ENCODE assay signal across 1 cellular context in genomic region chr14:99628832-99629618, GRCh38.
TF ChIP-seq lines count a peak whose summit lies in the region.

No MANE protein-coding gene starts in this region.

TF ChIP-seq in A549, 52 proteins besides CTCF, POLR2A, EP300 and RAD21 (continued from another document):
- no peak for TF ChIP-seq REST (IDR thresholded peaks at IDR 0.05)
- no peak for TF ChIP-seq ZSCAN20 (CRISPR knock-in tag; IDR thresholded peaks at IDR 0.05)
- TF ChIP-seq ZC3H11A (IDR thresholded peaks at IDR 0.05) = no peak
- TF ChIP-seq TP53 (CRISPR knock-in tag; IDR thresholded peaks at IDR 0.05) = no peak
- no peak for TF ChIP-seq HOXB5 (CRISPR knock-in tag; IDR thresholded peaks at IDR 0.05)
- TF ChIP-seq BHLHE40 (IDR thresholded peaks at IDR 0.05; ENCODE audit: low read depth, low read length) = peak; percentile 59; the same call in 1 of the 2 replicates
- TF ChIP-seq RNF2 (IDR thresholded peaks at IDR 0.05; ENCODE audit: borderline replicate concordance, low read depth) = no peak
- peak; percentile 96 for TF ChIP-seq SMC3 (IDR thresholded peaks at IDR 0.05)
- no peak for TF ChIP-seq ESRRA (IDR thresholded peaks at IDR 0.05; ENCODE audit: borderline replicate concordance, low read length)
- TF ChIP-seq CBX2 (IDR thresholded peaks at IDR 0.05; ENCODE audit: borderline replicate concordance, low read depth) = no peak
- no peak for TF ChIP-seq JUN (IDR thresholded peaks at IDR 0.05)
- no peak for TF ChIP-seq KDM1A (IDR thresholded peaks at IDR 0.05; ENCODE audit: low read depth)
- no peak for TF ChIP-seq MAZ (IDR thresholded peaks at IDR 0.05; ENCODE audit: borderline replicate concordance, low read depth, low read length)
- no peak for TF ChIP-seq JUNB (IDR thresholded peaks at IDR 0.05)
- peak; percentile 90; the same call in 1 of the 2 replicates for TF ChIP-seq MYC (IDR thresholded peaks at IDR 0.05; ENCODE audit: borderline replicate concordance, low read length)
- no peak for TF ChIP-seq HOXB13 (CRISPR knock-in tag; IDR thresholded peaks at IDR 0.05; ENCODE audit: low read depth)
- no peak for TF ChIP-seq EHMT2 (IDR thresholded peaks at IDR 0.05; ENCODE audit: low read depth)
- no peak for TF ChIP-seq RFX5 (IDR thresholded peaks at IDR 0.05)
- peak; percentile 17 for TF ChIP-seq ZFP36 (IDR thresholded peaks at IDR 0.05; ENCODE audit: borderline replicate concordance, partially characterized antibody)
- TF ChIP-seq MAX (IDR thresholded peaks at IDR 0.05) = peak; percentile 85
- no peak for TF ChIP-seq MAFK (IDR thresholded peaks at IDR 0.05; ENCODE audit: partially characterized antibody)
- TF ChIP-seq GATA3 (IDR thresholded peaks at IDR 0.05; ENCODE audit: borderline replicate concordance) = no peak
- TF ChIP-seq NFE2L2 (conservative IDR thresholded peaks at IDR 0.05; ENCODE audit: low read length) = no peak
